ENCODE assay signal across 8 cellular contexts in the genomic region with DNA sequence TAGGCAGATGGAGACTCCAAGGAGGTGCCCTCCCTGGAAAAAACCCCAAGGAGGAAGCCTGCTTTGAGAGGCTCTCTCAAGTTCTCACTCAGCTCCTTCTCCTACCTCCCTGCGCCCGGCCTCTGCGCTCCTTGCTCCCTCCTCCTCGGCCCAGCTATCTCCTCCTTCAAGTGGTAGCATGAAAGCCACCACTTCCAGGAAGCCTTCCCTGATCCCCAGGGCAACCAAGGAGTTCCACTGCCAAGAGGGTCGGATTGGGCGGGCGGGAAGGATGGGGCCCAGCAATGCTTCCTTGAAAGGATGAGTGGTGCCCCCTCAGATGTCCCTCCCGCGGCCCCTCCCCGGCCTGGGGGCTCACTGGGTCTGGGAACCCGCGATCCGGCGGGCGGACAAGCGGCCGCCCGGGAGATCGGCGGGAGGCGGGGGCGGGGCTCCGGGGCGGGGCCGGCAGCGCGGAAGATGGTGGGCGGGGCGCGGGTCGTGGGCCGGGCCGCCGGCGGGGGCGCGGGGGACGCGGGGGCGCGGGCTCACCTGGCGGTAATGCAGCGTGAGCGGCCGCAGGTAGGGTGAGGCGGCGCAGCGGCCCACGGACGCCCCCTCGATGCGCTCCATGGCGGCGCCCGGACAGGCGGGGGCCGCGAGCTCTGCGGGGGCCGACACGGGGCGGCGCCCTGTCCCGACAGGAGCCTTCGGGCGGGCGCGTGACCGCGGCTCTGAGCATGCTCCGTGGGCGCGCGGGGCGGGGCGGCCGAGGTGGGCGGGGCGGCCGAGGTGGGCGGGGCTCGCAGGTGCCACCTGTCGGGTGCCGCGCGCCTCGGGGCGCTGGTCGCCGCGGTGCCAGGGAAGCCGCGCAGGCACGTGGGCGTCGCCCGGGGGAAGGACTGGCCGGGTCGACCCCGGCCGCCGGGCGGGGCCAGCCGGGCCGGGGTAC. TPM values are rescaled to one million over a fixed set of nuclear protein-coding genes. Genes with fewer than 3 reads are reported as not detected.
DNase-seq lines count a peak whose midpoint lies in the region; ATAC-seq and TF ChIP-seq lines count a peak whose summit lies in the region.

Gene NUDT14 (minus strand): TSS at position 715 of the 931 bp plus-strand sequence. CDS start 103 bp downstream, at position 612.

- H3K4me3 Mint-ChIP-seq in CD14-positive monocyte = peak within 1 kb of the TSS; percentile 85 to 91
- H3K4me3 Mint-ChIP-seq in MCF 10A (ENCODE audit: unreplicated experiment) = peak within 1 kb of the TSS; percentile 69

- H3K27ac Mint-ChIP-seq in CD14-positive monocyte (peak within 1 kb of the TSS in 4 of 7 donors; percentile 37 to 80 (median 60)), MCF 10A (ENCODE audit: low read depth, unreplicated experiment) (no peak within 1 kb of the TSS)

- no peak for DNase-seq in CD14-positive monocyte (ENCODE audit: low spot score)
- peak; percentile 16 to 38 for DNase-seq in Kasumi-1 (lab: John Stamatoyannopoulos, UW)
- peak; percentile 76 for DNase-seq in UCSD-AML1 (lab: John Stamatoyannopoulos, UW; ENCODE audit: unreplicated experiment)
- peak; percentile 72 for DNase-seq in MCF 10A (ENCODE audit: unreplicated experiment)
- DNase-seq in iPS-NIHi7 (ENCODE audit: extremely low spot score) = peak; percentile 95
- peak; percentile 63 to 83 for DNase-seq in stimulated activated CD4-positive, alpha-beta T cell treated with anti-CD3 and anti-CD28 coated beads, Interleukin-15, amount 100 ng/mL, for 48 hours (ENCODE audit: low read depth in 2 of 2)

- POLR2A ChIA-PET in MCF 10A (lab: Yijun Ruan, JAX) = interaction anchor here (0.9 to 2.1 kb wide), 2 partner anchors 10 to 13 kb away, joined by 4 to 13 read pairs; partner anchors contain the start of gene JAG2

- ATAC-seq in GM19452 (IDR thresholded peaks at IDR 0.05; ENCODE audit: unreplicated experiment) (peak; percentile 49), GM18517 (IDR thresholded peaks at IDR 0.05; ENCODE audit: unreplicated experiment) (no peak)

- CTCF ChIA-PET in MCF 10A (lab: Yijun Ruan, JAX) = interaction anchor here (0.6 to 1.7 kb wide), 7 partner anchors 10 to 92 kb away, joined by 3 to 6 read pairs (median 3); no protein-coding TSS in a partner anchor

- TF ChIP-seq CTCF in CD14-positive monocyte (IDR thresholded peaks at IDR 0.05) (no peak), MCF 10A (IDR thresholded peaks at IDR 0.05; ENCODE audit: unreplicated experiment) (no peak)

- peaks cover 27 to 58% (median 29%) of the 10 kb centered on the region in 3 donors for H3K27me3 Mint-ChIP-seq in CD14-positive monocyte (ENCODE audit: low read depth in 3 of 3)
- H3K27me3 Mint-ChIP-seq in MCF 10A (ENCODE audit: insufficient read depth, unreplicated experiment) = peaks cover 22% of the 10 kb centered on the region

- H3K4me1 Mint-ChIP-seq in CD14-positive monocyte (peaks cover 24% of the 10 kb centered on the region), MCF 10A (ENCODE audit: insufficient read depth, unreplicated experiment) (no peaks in the 10 kb centered on the region)

- intact Hi-C loops in CD14-positive monocyte (cut with micrococcal nuclease) (loop anchor here in 1 of 2 donors (5.0 kb wide), 1 partner anchor 204 kb away; the partner anchor contains the start of gene AHNAK2), MCF 10A (cut with micrococcal nuclease) (loop anchor here (5.0 kb wide), 1 partner anchor 89 kb away; no protein-coding TSS in a partner anchor)

- BruUV-seq in MCF 10A (replicated peaks; lab: Mats Ljungman, UMichigan) = no TSS peak

- H3K9me3 Mint-ChIP-seq in CD14-positive monocyte = no peaks in the 10 kb centered on the region
- no peaks in the 10 kb centered on the region for H3K9me3 Mint-ChIP-seq in MCF 10A (ENCODE audit: unreplicated experiment)

- peaks cover 0 to 2% of the 10 kb centered on the region in 2 donors for H3K36me3 Mint-ChIP-seq in CD14-positive monocyte
- H3K36me3 Mint-ChIP-seq in MCF 10A (ENCODE audit: insufficient read depth, unreplicated experiment) = no peaks in the 10 kb centered on the region

RNA-seq across cellular contexts. Expression of gene NUDT14, which starts in this region (rescaled TPM):
- polyA plus RNA-seq in CD14-positive monocyte = 10 to 100 TPM; 23.9 to 37.4 TPM
- total RNA-seq in MCF 10A (2022) = 26.1 and 27.4 TPM in 2 replicates
